ENCODE assay signal across 17 cellular contexts in genomic region chr19:28396259-28396940, GRCh38.
DNase-seq lines count a peak whose midpoint lies in the region; TF ChIP-seq lines count a peak whose summit lies in the region.
"Had no signal": no experiment of that assay in that cellular context is flagged by ENCODE, and none has a peak within 500 bp of the region (broad histone marks: within the 10 kb centered on the region; RNA-seq: fewer than 3 reads in every experiment).

No MANE protein-coding gene starts in this region.

- H3K27me3 ChIP-seq in OCI-LY1 (ENCODE audit: insufficient read depth, low read length) (no peaks in the 10 kb centered on the region), neural progenitor cell (no peaks in the 10 kb centered on the region)
- H3K27me3 ChIP-seq: adrenal gland had no signal

- no peak overlapping the region for H3K27ac Mint-ChIP-seq in neural progenitor cell

- H3K9me2 ChIP-seq in OCI-LY1 (ENCODE audit: low read depth, low read length), result no peaks in the 10 kb centered on the region

- H3K4me3 ChIP-seq in OCI-LY1 (ENCODE audit: low read depth, low read length, poor library complexity, severe bottlenecking), result peak overlapping the region; percentile 21
- no peak overlapping the region for H3K4me3 ChIP-seq in neural progenitor cell
- H3K4me3 ChIP-seq: adrenal gland had no signal

- H3K9ac ChIP-seq in OCI-LY1 (ENCODE audit: low read length) (peak overlapping the region; percentile 24; the same call in 1 of the 2 replicates), neural progenitor cell (no peak overlapping the region)

- H3K79me2 ChIP-seq in OCI-LY1 (ENCODE audit: insufficient read depth, low read length), result peaks cover 13% of the 10 kb centered on the region
- no peaks in the 10 kb centered on the region for H3K79me2 ChIP-seq in neural progenitor cell (ENCODE audit: low read depth)

- TF ChIP-seq CTCF in OCI-LY1 (IDR thresholded peaks at IDR 0.05; ENCODE audit: low read length), result no peak
- no peak for TF ChIP-seq CTCF in neural progenitor cell (IDR thresholded peaks at IDR 0.05)

- H3K9me3 ChIP-seq in OCI-LY1 (ENCODE audit: low read length) (no peaks in the 10 kb centered on the region), neural progenitor cell (ENCODE audit: low read depth) (no peaks in the 10 kb centered on the region)
- H3K9me3 ChIP-seq: adrenal gland had no signal

- TF ChIP-seq RAD21 in Ishikawa (IDR thresholded peaks at IDR 0.05; ENCODE audit: low read depth), result no peak

- H3K4me2 ChIP-seq in OCI-LY1 (ENCODE audit: low read length) (peak overlapping the region; percentile 54; the same call in 1 of the 2 replicates), neural progenitor cell (no peak overlapping the region)

- no peak for TF ChIP-seq EP300 in Ishikawa (IDR thresholded peaks at IDR 0.05; ENCODE audit: borderline replicate concordance)

- H2AFZ ChIP-seq in OCI-LY1 (ENCODE audit: low read length), result no peak overlapping the region
- no peak overlapping the region for H2AFZ ChIP-seq in neural progenitor cell (replicated peaks)

- peaks cover 24% of the 10 kb centered on the region for H3K4me1 Mint-ChIP-seq in neural progenitor cell

- H3K4me3 Mint-ChIP-seq in neural progenitor cell, result no peak overlapping the region
- H3K4me3 Mint-ChIP-seq: H9 had no signal

- DNase-seq in DMS153 (lab: John Stamatoyannopoulos, UW) (peak; percentile 29), neural progenitor cell (ENCODE audit: low spot score) (peak; percentile 51), NCI-H524 treated with DMSO at 0.1 percent for 48 hours (lab: John Stamatoyannopoulos, UW) (no peak), hepatic stellate cell (ENCODE audit: low spot score) (no peak), NCI-H524 (lab: John Stamatoyannopoulos, UW) (no peak)
- DNase-seq: activated gamma-delta T cell; adrenal gland; H9; NCI-H1092 treated with DMSO at 0.1 percent for 48 hours; NCI-H2107; small intestine; stimulated activated CD4-positive, alpha-beta T cell treated with anti-CD3 and anti-CD28 coated beads, Interleukin-2, amount 100 ng/mL, for 48 hours; stimulated activated naive CD8-positive, alpha-beta T cell treated with anti-CD3 and anti-CD28 coated beads, Interleukin-15, Interleukin-2, amounts not matched to agents 100 U/mL and 50 U/mL, for 24 hours; SW 1271; trophoblast cell had no signal

- H4K20me1 ChIP-seq in OCI-LY1 (ENCODE audit: insufficient read depth, low read length) (no peaks in the 10 kb centered on the region), neural progenitor cell (ENCODE audit: low read depth) (no peaks in the 10 kb centered on the region)

- no peaks in the 10 kb centered on the region for H3K27me3 Mint-ChIP-seq in neural progenitor cell (ENCODE audit: insufficient read depth, low read depth)

- H3K36me3 ChIP-seq in OCI-LY1 (ENCODE audit: insufficient read depth, low read length) (peaks cover 18% of the 10 kb centered on the region), neural progenitor cell (no peaks in the 10 kb centered on the region)
- H3K36me3 ChIP-seq: adrenal gland had no signal

- H3K27ac ChIP-seq in OCI-LY1 (ENCODE audit: low read depth, low read length, poor library complexity, severe bottlenecking) (peak overlapping the region; percentile 98), neural progenitor cell (no peak overlapping the region)
- H3K27ac ChIP-seq: adrenal gland had no signal

- no peaks in the 10 kb centered on the region for H3K36me3 Mint-ChIP-seq in neural progenitor cell

- no peaks in the 10 kb centered on the region for H3K9me3 Mint-ChIP-seq in neural progenitor cell

- H3K4me1 ChIP-seq in OCI-LY1 (ENCODE audit: insufficient read depth, low read length, severe bottlenecking) (peaks cover 84% of the 10 kb centered on the region), neural progenitor cell (peaks cover 27% of the 10 kb centered on the region)
- H3K4me1 ChIP-seq: adrenal gland had no signal

- no peaks in the 10 kb centered on the region for H3F3A ChIP-seq in OCI-LY1 (ENCODE audit: insufficient read depth, low read length)
- H3F3A ChIP-seq in neural progenitor cell (ENCODE audit: low read depth), result peaks cover 11% of the 10 kb centered on the region

TF ChIP-seq in Ishikawa, 13 proteins besides CTCF, POLR2A, EP300 and RAD21:
- TF ChIP-seq TEAD4 (IDR thresholded peaks at IDR 0.05) (no peak), TAF1 (IDR thresholded peaks at IDR 0.05; ENCODE audit: low read depth) (no peak), USF1 (IDR thresholded peaks at IDR 0.05) (no peak), CEBPB (IDR thresholded peaks at IDR 0.05) (no peak), REST (IDR thresholded peaks at IDR 0.05; ENCODE audit: low read depth) (peak; percentile 56; the same call in 1 of the 2 replicates)
TF ChIP-seq in Ishikawa: peak in this region for 1.

Comparison
In these comparisons a context has a peak if more than half of its experiments do, and no peak if none do; other contexts are left out.
1. DNase-seq: peak in DMS153 (single experiment) and neural progenitor cell (single experiment); none in NCI-H524 treated with DMSO at 0.1 percent for 48 hours (single experiment), hepatic stellate cell (single experiment) and NCI-H524 (0 of 2).